ENCODE assay signal across 9 cellular contexts in genomic region chr6:90411292-90411781, GRCh38.
DNase-seq lines count a peak whose midpoint lies in the region; ATAC-seq and TF ChIP-seq lines count a peak whose summit lies in the region.
"Had no signal": no experiment of that assay in that cellular context is flagged by ENCODE, and none has a peak within 500 bp of the region (broad histone marks: within the 10 kb centered on the region; RNA-seq: fewer than 3 reads in every experiment).

No MANE protein-coding gene starts in this region.

- BruUV-seq in MCF 10A (replicated peaks; lab: Mats Ljungman, UMichigan), result no TSS peak

- H3K27ac Mint-ChIP-seq in MCF 10A (ENCODE audit: low read depth, unreplicated experiment) (peak overlapping the region; percentile 49), mesothelial cell of epicardium (peak overlapping the region; percentile 14)
- peak overlapping the region; percentile 93 for H3K27ac Mint-ChIP-seq in activated CD4-positive, alpha-beta memory T cell treated with anti-CD3 and anti-CD28 coated beads for 36 hours

- POLR2A ChIA-PET in MCF 10A (lab: Yijun Ruan, JAX), result interaction anchor here (0.5 to 2.0 kb wide), 5 partner anchors 13 to 116 kb away, joined by 3 to 7 read pairs (median 4); no protein-coding TSS in a partner anchor
- POLR2A ChIA-PET in activated CD4-positive, alpha-beta memory T cell treated with anti-CD3 and anti-CD28 coated beads for 36 hours (lab: Charles Lee), result interaction anchor here (1.0 to 7.0 kb wide), 13 partner anchors 9 to 126 kb away, joined by 3 to 127 read pairs (median 7); partner anchors contain the start of gene BACH2

- DNase-seq in MCF 10A (ENCODE audit: unreplicated experiment) (peak; percentile 93), breast epithelium (ENCODE audit: low spot score in 2 of 2) (no peak), mesothelial cell of epicardium (ENCODE audit: low spot score in 2 of 2, unreplicated experiment in 2 of 2) (no peak), hepatic stellate cell (ENCODE audit: low spot score) (no peak), right atrium auricular region (ENCODE audit: low spot score) (no peak), sigmoid colon (no peak)
- DNase-seq in activated CD4-positive, alpha-beta memory T cell treated with anti-CD3 and anti-CD28 coated beads for 36 hours, result peak; percentile 91

- intact Hi-C loops in MCF 10A (cut with micrococcal nuclease), result no loop called here
- intact Hi-C loops in breast epithelium (cut with DNase I; ENCODE audit: low total_unique reads), result no loop called here
- intact Hi-C loops in activated CD4-positive, alpha-beta memory T cell treated with anti-CD3 and anti-CD28 coated beads for 36 hours (cut with micrococcal nuclease), result loop anchor here (1.0 to 2.0 kb wide), 13 partner anchors 9 to 459 kb away; partner anchors contain the start of gene MAP3K7
- intact Hi-C loops in sigmoid colon (cut with DNase I), result no loop called here

- TF ChIP-seq CTCF in MCF 10A (IDR thresholded peaks at IDR 0.05; ENCODE audit: unreplicated experiment), result no peak
- no peak for TF ChIP-seq CTCF in breast epithelium (IDR thresholded peaks at IDR 0.05)
- no peak for TF ChIP-seq CTCF in mesothelial cell of epicardium (IDR thresholded peaks at IDR 0.05; ENCODE audit: unreplicated experiment)
- no peak for TF ChIP-seq CTCF in right atrium auricular region (IDR thresholded peaks at IDR 0.05)
- no peak for TF ChIP-seq CTCF in sigmoid colon (IDR thresholded peaks at IDR 0.05)

- H3K9me3 Mint-ChIP-seq in MCF 10A (ENCODE audit: unreplicated experiment), result no peaks in the 10 kb centered on the region
- H3K9me3 Mint-ChIP-seq in activated CD4-positive, alpha-beta memory T cell treated with anti-CD3 and anti-CD28 coated beads for 36 hours, result no peaks in the 10 kb centered on the region
- peaks cover 8% of the 10 kb centered on the region for H3K9me3 Mint-ChIP-seq in mesothelial cell of epicardium

- CTCF ChIA-PET in MCF 10A (lab: Yijun Ruan, JAX), result interaction anchor here (0.6 to 1.2 kb wide), 9 partner anchors 11 to 124 kb away, joined by 3 to 4 read pairs (median 3); no protein-coding TSS in a partner anchor
- CTCF ChIA-PET in activated CD4-positive, alpha-beta memory T cell treated with anti-CD3 and anti-CD28 coated beads for 36 hours (lab: Charles Lee), result interaction anchor here (0.6 to 4.6 kb wide), 10 partner anchors 9 to 167 kb away, joined by 3 to 23 read pairs (median 6); no protein-coding TSS in a partner anchor

- H3K4me1 Mint-ChIP-seq in MCF 10A (ENCODE audit: insufficient read depth, unreplicated experiment) (peaks cover 18% of the 10 kb centered on the region), mesothelial cell of epicardium (peaks cover 11% of the 10 kb centered on the region)
- peaks cover 83% of the 10 kb centered on the region for H3K4me1 Mint-ChIP-seq in activated CD4-positive, alpha-beta memory T cell treated with anti-CD3 and anti-CD28 coated beads for 36 hours (ENCODE audit: low read depth)

- no peaks in the 10 kb centered on the region for H3K36me3 ChIP-seq in breast epithelium
- no peaks in the 10 kb centered on the region for H3K36me3 ChIP-seq in right atrium auricular region
- no peaks in the 10 kb centered on the region for H3K36me3 ChIP-seq in sigmoid colon

- no peaks in the 10 kb centered on the region for H3K4me1 ChIP-seq in breast epithelium
- H3K4me1 ChIP-seq in right atrium auricular region, result peaks cover 0 to 10% of the 10 kb centered on the region in 2 donors
- H3K4me1 ChIP-seq in sigmoid colon, result peaks cover 0 to 10% (median 8%) of the 10 kb centered on the region in 4 donors

- H3K27ac ChIP-seq in breast epithelium (no peak overlapping the region), right atrium auricular region (no peak overlapping the region), sigmoid colon (no peak overlapping the region)

- peak overlapping the region; percentile 2 for H3K4me3 Mint-ChIP-seq in MCF 10A (ENCODE audit: unreplicated experiment)
- H3K4me3 Mint-ChIP-seq in activated CD4-positive, alpha-beta memory T cell treated with anti-CD3 and anti-CD28 coated beads for 36 hours, result no peak overlapping the region
- H3K4me3 Mint-ChIP-seq in mesothelial cell of epicardium, result no peak overlapping the region
- H3K4me3 Mint-ChIP-seq: neural crest cell had no signal

- H3K4me3 ChIP-seq in breast epithelium, result no peak overlapping the region
- H3K4me3 ChIP-seq in right atrium auricular region, result no peak overlapping the region
- no peak overlapping the region for H3K4me3 ChIP-seq in sigmoid colon

- H3K36me3 Mint-ChIP-seq in MCF 10A (ENCODE audit: insufficient read depth, unreplicated experiment) (no peaks in the 10 kb centered on the region), mesothelial cell of epicardium (no peaks in the 10 kb centered on the region)
- H3K36me3 Mint-ChIP-seq in activated CD4-positive, alpha-beta memory T cell treated with anti-CD3 and anti-CD28 coated beads for 36 hours, result peaks cover 9% of the 10 kb centered on the region

- TF ChIP-seq POLR2A in breast epithelium (IDR thresholded peaks at IDR 0.05) (no peak), sigmoid colon (IDR thresholded peaks at IDR 0.05) (no peak)

- ATAC-seq in HG03378 (IDR thresholded peaks at IDR 0.05; ENCODE audit: unreplicated experiment), result peak; percentile 99

- H3K27me3 Mint-ChIP-seq in MCF 10A (ENCODE audit: insufficient read depth, unreplicated experiment) (no peaks in the 10 kb centered on the region), mesothelial cell of epicardium (ENCODE audit: low read depth) (no peaks in the 10 kb centered on the region)
- no peaks in the 10 kb centered on the region for H3K27me3 Mint-ChIP-seq in activated CD4-positive, alpha-beta memory T cell treated with anti-CD3 and anti-CD28 coated beads for 36 hours

- no peaks in the 10 kb centered on the region for H3K9me3 ChIP-seq in breast epithelium
- no peaks in the 10 kb centered on the region for H3K9me3 ChIP-seq in right atrium auricular region
- H3K9me3 ChIP-seq in sigmoid colon, result no peaks in the 10 kb centered on the region

- 60 to 72% methylated on average over 7 of the region's 7 CpGs for WGBS in sigmoid colon, 2 donors

- no peak for TF ChIP-seq EP300 in sigmoid colon (IDR thresholded peaks at IDR 0.05)

- no peaks in the 10 kb centered on the region for H3K27me3 ChIP-seq in breast epithelium
- H3K27me3 ChIP-seq in right atrium auricular region, result no peaks in the 10 kb centered on the region
- H3K27me3 ChIP-seq in sigmoid colon, result no peaks in the 10 kb centered on the region

Comparison
In these comparisons a context has a peak if more than half of its experiments do, and no peak if none do; other contexts are left out.
1. DNase-seq: peak in MCF 10A (single experiment) and activated CD4-positive, alpha-beta memory T cell treated with anti-CD3 and anti-CD28 coated beads for 36 hours (single experiment); none in breast epithelium (0 of 2), mesothelial cell of epicardium (0 of 2), hepatic stellate cell (single experiment), right atrium auricular region (single experiment) and sigmoid colon (single experiment).
2. H3K27ac Mint-ChIP-seq: peak in every context shown above with its lines; median percentile 93 in activated CD4-positive, alpha-beta memory T cell treated with anti-CD3 and anti-CD28 coated beads for 36 hours; 49 in MCF 10A; 14 in mesothelial cell of epicardium.